ENCODE assay signal across 6 cellular contexts in the genomic region with DNA sequence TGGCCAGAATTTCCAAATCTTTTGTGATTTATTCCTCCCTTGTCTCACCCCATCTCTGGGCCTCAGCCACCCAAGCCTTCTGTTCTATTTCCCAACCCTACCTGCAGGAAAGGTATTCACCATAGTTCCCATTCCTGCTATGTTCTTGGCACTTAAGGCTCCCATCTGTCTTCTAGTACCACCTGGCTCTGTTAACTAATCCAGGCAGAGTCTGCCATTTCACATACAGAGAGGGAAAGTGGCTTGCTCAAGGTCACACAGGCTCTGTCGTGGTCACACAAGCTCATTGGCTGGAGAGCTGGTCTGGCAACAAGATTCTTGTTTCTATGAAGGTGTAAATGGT.
"Had no signal": no experiment of that assay in that cellular context is flagged by ENCODE, and none has a peak within 500 bp of the region (broad histone marks: within the 10 kb centered on the region; RNA-seq: fewer than 3 reads in every experiment).

No MANE protein-coding gene starts in this region.

- DNase-seq: H9, HCEC 1CT, IMR-90, KG1 had no signal

- ATAC-seq: GM23338, K562 had no signal
